8 cellular contexts compared by ENCODE assay signal in genomic region chr10:24723386-24723787, GRCh38. TPM values are rescaled to one million over a fixed set of nuclear protein-coding genes. Genes with fewer than 3 reads are reported as not detected.
DNase-seq lines count a peak whose midpoint lies in the region; ATAC-seq, FAIRE-seq and TF ChIP-seq lines count a peak whose summit lies in the region.

No MANE protein-coding gene starts in this region.

- H3K27ac ChIP-seq in fibroblast of lung (ENCODE audit: insufficient read depth, low read length) (peak overlapping the region; percentile 87), prostate gland (peak overlapping the region; percentile 96 to 97)

- peak; percentile 16 for ATAC-seq in GM19395 (IDR thresholded peaks at IDR 0.05; ENCODE audit: unreplicated experiment)
- ATAC-seq in HG03442 (IDR thresholded peaks at IDR 0.05; ENCODE audit: unreplicated experiment): peak; percentile 22
- peak; percentile 1 for ATAC-seq in activated CD8-positive, alpha-beta T cell treated with anti-CD3 and anti-CD28 coated beads for 36 hours

- H3K27me3 ChIP-seq in fibroblast of lung (ENCODE audit: control insufficient read depth, insufficient read depth, low read length) (no peaks in the 10 kb centered on the region), prostate gland (replicated peaks; ENCODE audit: insufficient read depth) (no peaks in the 10 kb centered on the region)

- DNase-seq in CD14-positive monocyte (ENCODE audit: low spot score) (no peak), fibroblast of lung (ENCODE audit: low read depth in 2 of 2) (peak in 1 of 2 donors; percentile 42), prostate gland (ENCODE audit: low spot score) (no peak), NCI-H1436 (lab: John Stamatoyannopoulos, UW) (no peak), RCC 7860 (ENCODE audit: low spot score) (no peak)
- peak; percentile 31 for DNase-seq in activated CD8-positive, alpha-beta T cell treated with anti-CD3 and anti-CD28 coated beads for 36 hours

- H3K4me3 ChIP-seq in fibroblast of lung (replicated peaks in 1 of 4; ENCODE audit: control extremely low read depth in 1 of 4, insufficient read depth in 1 of 4, low read depth in 3 of 4, low read length in 4 of 4) (peak overlapping the region in 3 of 4 experiments; percentile 16 to 88 (median 85)), prostate gland (peak overlapping the region; percentile 68 to 73)

- peaks cover 5 to 10% (median 8%) of the 10 kb centered on the region in 3 donors for H3K27me3 Mint-ChIP-seq in CD14-positive monocyte (ENCODE audit: low read depth in 3 of 3)
- H3K27me3 Mint-ChIP-seq in activated CD8-positive, alpha-beta T cell treated with anti-CD3 and anti-CD28 coated beads for 36 hours: no peaks in the 10 kb centered on the region

- peaks cover 10 to 15% of the 10 kb centered on the region in 2 donors for H3K36me3 Mint-ChIP-seq in CD14-positive monocyte
- H3K36me3 Mint-ChIP-seq in activated CD8-positive, alpha-beta T cell treated with anti-CD3 and anti-CD28 coated beads for 36 hours (ENCODE audit: low read depth): peaks cover 2% of the 10 kb centered on the region

- H3K36me3 ChIP-seq in fibroblast of lung (ENCODE audit: control insufficient read depth, insufficient read depth, low read length): peaks cover 3% of the 10 kb centered on the region
- H3K36me3 ChIP-seq in prostate gland: no peaks in the 10 kb centered on the region

- H3K9me3 ChIP-seq in fibroblast of lung (ENCODE audit: control insufficient read depth, insufficient read depth, low read depth, low read length) (no peaks in the 10 kb centered on the region), prostate gland (no peaks in the 10 kb centered on the region)

- peaks cover 31% of the 10 kb centered on the region for H3K4me1 Mint-ChIP-seq in CD14-positive monocyte
- H3K4me1 Mint-ChIP-seq in activated CD8-positive, alpha-beta T cell treated with anti-CD3 and anti-CD28 coated beads for 36 hours (ENCODE audit: low read depth): peaks cover 27% of the 10 kb centered on the region

- FAIRE-seq in RCC 7860 (lab: Jason Lieb, UNC): no peak

- H3K9ac ChIP-seq in fibroblast of lung (ENCODE audit: insufficient read depth, low read length): peak overlapping the region; percentile 90

- no peak overlapping the region for H3K4me2 ChIP-seq in fibroblast of lung (ENCODE audit: extremely low read depth, insufficient read depth, low read length)

- H3K79me2 ChIP-seq in fibroblast of lung (ENCODE audit: control insufficient read depth, insufficient read depth, low read length): peaks cover 44% of the 10 kb centered on the region

- H3K9me3 Mint-ChIP-seq in CD14-positive monocyte: no peaks in the 10 kb centered on the region
- no peaks in the 10 kb centered on the region for H3K9me3 Mint-ChIP-seq in activated CD8-positive, alpha-beta T cell treated with anti-CD3 and anti-CD28 coated beads for 36 hours

- H3K27ac Mint-ChIP-seq in CD14-positive monocyte: peak overlapping the region in 2 of 7 donors; percentile 54 to 92
- H3K27ac Mint-ChIP-seq in activated CD8-positive, alpha-beta T cell treated with anti-CD3 and anti-CD28 coated beads for 36 hours: no peak overlapping the region

- intact Hi-C loops in CD14-positive monocyte (cut with micrococcal nuclease): loop anchor here (5.0 to 10.0 kb wide), 2 partner anchors 291 to 294 kb away; partner anchors contain the start of genes ENKUR (in 2 of the 2) and THNSL1 (in 2 of the 2)
- intact Hi-C loops in activated CD8-positive, alpha-beta T cell treated with anti-CD3 and anti-CD28 coated beads for 36 hours (cut with micrococcal nuclease): loop anchor here (5.0 to 10.0 kb wide), 2 partner anchors 81 to 291 kb away; partner anchors contain the start of genes ENKUR and THNSL1
- intact Hi-C loops in prostate gland (cut with DNase I): loop anchor here (5.0 kb wide), 2 partner anchors 229 to 294 kb away; partner anchors contain the start of genes ENKUR, PRTFDC1 and THNSL1

- H3K4me1 ChIP-seq in fibroblast of lung (ENCODE audit: control insufficient read depth, extremely low read depth, insufficient read depth, low read length) (peaks cover 4% of the 10 kb centered on the region), prostate gland (replicated peaks) (no peaks in the 10 kb centered on the region)

- no peak for TF ChIP-seq POLR2A in prostate gland (IDR thresholded peaks at IDR 0.05)

- no peaks in the 10 kb centered on the region for H4K20me1 ChIP-seq in fibroblast of lung (ENCODE audit: control insufficient read depth, extremely low read depth, insufficient read depth, low read length)

- WGBS in prostate gland: 0% methylated on average over 30 of the region's 70 CpGs

- TF ChIP-seq CTCF in CD14-positive monocyte (IDR thresholded peaks at IDR 0.05): no peak
- no peak for TF ChIP-seq CTCF in activated CD8-positive, alpha-beta T cell treated with anti-CD3 and anti-CD28 coated beads for 36 hours (IDR thresholded peaks at IDR 0.05)
- no peak for TF ChIP-seq CTCF in fibroblast of lung (conservative IDR thresholded peaks at IDR 0.05 in 1 of 2, IDR thresholded peaks at IDR 0.05 in 1 of 2; ENCODE audit: low read depth in 1 of 2, low read length in 2 of 2)
- TF ChIP-seq CTCF in prostate gland (IDR thresholded peaks at IDR 0.05): no peak

- POLR2A ChIA-PET in activated CD8-positive, alpha-beta T cell treated with anti-CD3 and anti-CD28 coated beads for 36 hours (lab: Charles Lee): interaction anchor here (0.6 to 1.9 kb wide), 4 partner anchors 143 to 293 kb away, joined by 3 to 8 read pairs (median 4); partner anchors contain the start of genes ENKUR and THNSL1

- CTCF ChIA-PET in activated CD8-positive, alpha-beta T cell treated with anti-CD3 and anti-CD28 coated beads for 36 hours (lab: Charles Lee): interaction anchor here (0.6 to 1.5 kb wide), 4 partner anchors 13 to 105 kb away, joined by 3 read pairs; no protein-coding TSS in a partner anchor

- H2AFZ ChIP-seq in fibroblast of lung (ENCODE audit: low read length): no peak overlapping the region

- peak overlapping the region; percentile 68 to 73 for H3K4me3 Mint-ChIP-seq in CD14-positive monocyte
- H3K4me3 Mint-ChIP-seq in activated CD8-positive, alpha-beta T cell treated with anti-CD3 and anti-CD28 coated beads for 36 hours: peak overlapping the region; percentile 52

RNA-seq across cellular contexts. Expression of gene ARHGAP21, which starts 0.3 kb away (rescaled TPM):
- polyA plus RNA-seq in CD14-positive monocyte: 1 to 10 TPM; 2.1 to 3.4 TPM
- 10 to 100 TPM; 18.8 to 19.8 TPM for total RNA-seq in activated CD8-positive, alpha-beta T cell treated with anti-CD3 and anti-CD28 coated beads for 36 hours
- total RNA-seq in fibroblast of lung: 105 and 173 TPM in 2 replicates
- polyA plus RNA-seq in fibroblast of lung: 105 and 134 TPM in 2 replicates
- polyA plus RNA-seq in fibroblast of lung (2012): 48.3 and 58.6 TPM in 2 replicates
- polyA minus RNA-seq in fibroblast of lung (ENCODE audit: low replicate concordance): 27.4 and 39.4 TPM in 2 replicates
- 10 to 100 TPM; 42.3 to 44.3 TPM for total RNA-seq in prostate gland
